Comparison of ENCODE assay signal across 25 cellular contexts in genomic region chr1:23878668-23879067, GRCh38. TPM values are rescaled to one million over a fixed set of nuclear protein-coding genes. Genes with fewer than 3 reads are reported as not detected.
"Had no signal": no experiment of that assay in that cellular context is flagged by ENCODE, and none has a peak within 500 bp of the region (broad histone marks: within the 10 kb centered on the region; RNA-seq: fewer than 3 reads in every experiment).

No MANE protein-coding gene starts in this region.

- H3K4me1 ChIP-seq: SJCRH30 had no signal

- H3K27me3 ChIP-seq: SJCRH30 had no signal

- H3K4me2 ChIP-seq: KMS-11 had no signal

- DNase-seq: IMR-90, Kasumi-1, MM.1S, NCI-H1092 treated with DMSO at 0.1 percent for 48 hours, NCI-H1436, NCI-H187, NCI-H2029, NCI-H2081 treated with DMSO at 0.1 percent for 48 hours, NCI-H2171, NCI-H226, NCI-H446, NCI-H510A, NCI-H524 treated with DMSO at 0.1 percent for 48 hours, NCI-H69, NCI-H774, PC-3, SHP77 treated with DMSO at 0.1 percent for 48 hours, SJCRH30 had no signal

- H3K27ac ChIP-seq: KMS-11, SJCRH30 had no signal

- H3K9me3 ChIP-seq: SJCRH30 had no signal

- H3K4me3 ChIP-seq: SJCRH30 had no signal

- ATAC-seq: Panc1, PC-3, Right ventricle myocardium inferior, SK-N-SH treated with all-trans-retinoic acid at 6 μM for 48 hours had no signal

- H3K9ac ChIP-seq: KMS-11 had no signal

- H3K36me3 ChIP-seq: SJCRH30 had no signal

RNA-seq across cellular contexts. Expression of gene CNR2, which starts 34.5 kb away (rescaled TPM):
- total RNA-seq: HT-29, IMR-90, M059J, PC-3, Right ventricle myocardium inferior, RPMI7951, SJCRH30 had no signal
- polyA plus RNA-seq: IMR-90 had no signal
